18 cellular contexts compared by ENCODE assay signal in the genomic region with DNA sequence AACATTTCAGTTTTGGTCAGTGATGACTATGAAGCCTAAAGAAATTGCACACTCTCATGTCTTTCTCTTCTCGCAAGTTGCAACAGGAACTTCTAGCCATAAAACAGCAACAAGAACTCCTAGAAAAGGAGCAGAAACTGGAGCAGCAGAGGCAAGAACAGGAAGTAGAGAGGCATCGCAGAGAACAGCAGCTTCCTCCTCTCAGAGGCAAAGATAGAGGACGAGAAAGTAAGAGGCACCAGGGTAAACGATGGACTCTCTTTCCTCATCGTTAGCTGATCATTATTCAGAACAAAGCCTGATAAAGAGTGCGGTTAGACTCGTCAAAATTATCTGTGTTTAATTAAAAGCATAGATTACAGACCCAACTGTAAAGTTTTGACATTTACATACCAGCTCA.
A peak's percentile ranks its signal among the peaks of the same experiment; 100 is the strongest.
DNase-seq lines count a peak whose midpoint lies in the region; ATAC-seq, FAIRE-seq and TF ChIP-seq lines count a peak whose summit lies in the region.
"Had no signal": no experiment of that assay in that cellular context is flagged by ENCODE, and none has a peak within 500 bp of the region (broad histone marks: within the 10 kb centered on the region; RNA-seq: fewer than 3 reads in every experiment).

No MANE protein-coding gene starts in this region.

- intact Hi-C loops in dendritic cell treated with granulocyte-macrophage colony-stimulating factor and Interleukin-4, amounts not matched to agents 40 ng/mL and 50 ng/mL, for 4 days (cut with micrococcal nuclease): loop anchor here (2.0 to 5.0 kb wide), 3 partner anchors 77 to 462 kb away; no protein-coding TSS in a partner anchor
- intact Hi-C loops in body of pancreas (cut with DNase I): no loop called here

- peaks cover 19% of the 10 kb centered on the region for H3K4me1 Mint-ChIP-seq in dendritic cell treated with granulocyte-macrophage colony-stimulating factor and Interleukin-4, amounts not matched to agents 40 ng/mL and 50 ng/mL, for 4 days (ENCODE audit: low read depth)
- peaks cover 30% of the 10 kb centered on the region for H3K4me1 Mint-ChIP-seq in nephron progenitor cell

- no peak for FAIRE-seq in urothelium cell line (lab: Jason Lieb, UNC)

- H3K36me3 Mint-ChIP-seq in dendritic cell treated with granulocyte-macrophage colony-stimulating factor and Interleukin-4, amounts not matched to agents 40 ng/mL and 50 ng/mL, for 4 days (ENCODE audit: low read depth): peaks cover 13% of the 10 kb centered on the region
- no peaks in the 10 kb centered on the region for H3K36me3 Mint-ChIP-seq in nephron progenitor cell (ENCODE audit: low read depth)

- WGBS in body of pancreas, 2 donors: 30 to 49% methylated on average over 7 of the region's 7 CpGs

- TF ChIP-seq CTCF in nephron progenitor cell (IDR thresholded peaks at IDR 0.05) (no peak), body of pancreas (IDR thresholded peaks at IDR 0.05) (no peak)

- H3K4me3 ChIP-seq in body of pancreas: no peak overlapping the region
- H3K4me3 ChIP-seq: BLaER1, HAP-1, lower lobe of right lung had no signal

- H3K27me3 ChIP-seq in body of pancreas: no peaks in the 10 kb centered on the region
- H3K27me3 ChIP-seq: BLaER1, foreskin keratinocyte had no signal

- ATAC-seq in GM18502 (IDR thresholded peaks at IDR 0.05; ENCODE audit: poor library complexity, unreplicated experiment) (peak; percentile 18), HG02642 (IDR thresholded peaks at IDR 0.05; ENCODE audit: poor library complexity, unreplicated experiment) (no peak), HG02763 (IDR thresholded peaks at IDR 0.05; ENCODE audit: unreplicated experiment) (no peak), body of pancreas (no peak)
- ATAC-seq: activated T-cell treated with anti-CD3 and anti-CD28 coated beads, Interleukin-2, amount 50 U/mL, for 72 hours; lower lobe of right lung had no signal

- H3K9me3 Mint-ChIP-seq in dendritic cell treated with granulocyte-macrophage colony-stimulating factor and Interleukin-4, amounts not matched to agents 40 ng/mL and 50 ng/mL, for 4 days: no peaks in the 10 kb centered on the region
- no peaks in the 10 kb centered on the region for H3K9me3 Mint-ChIP-seq in nephron progenitor cell
- H3K9me3 Mint-ChIP-seq: activated T-cell treated with anti-CD3 and anti-CD28 coated beads, Interleukin-2, amount 50 U/mL, for 72 hours had no signal

- TF ChIP-seq POLR2A in body of pancreas (IDR thresholded peaks at IDR 0.05): no peak

- H3K4me3 Mint-ChIP-seq in dendritic cell treated with granulocyte-macrophage colony-stimulating factor and Interleukin-4, amounts not matched to agents 40 ng/mL and 50 ng/mL, for 4 days: no peak overlapping the region
- H3K4me3 Mint-ChIP-seq in nephron progenitor cell: no peak overlapping the region
- H3K4me3 Mint-ChIP-seq: activated T-cell treated with anti-CD3 and anti-CD28 coated beads, Interleukin-2, amount 50 U/mL, for 72 hours had no signal

- H3K9me3 ChIP-seq in body of pancreas: no peaks in the 10 kb centered on the region
- H3K9me3 ChIP-seq: BLaER1, HAP-1, lower lobe of right lung had no signal

- H3K27ac Mint-ChIP-seq in dendritic cell treated with granulocyte-macrophage colony-stimulating factor and Interleukin-4, amounts not matched to agents 40 ng/mL and 50 ng/mL, for 4 days: peak overlapping the region; percentile 17
- peak overlapping the region; percentile 92 for H3K27ac Mint-ChIP-seq in nephron progenitor cell
- H3K27ac Mint-ChIP-seq: activated T-cell treated with anti-CD3 and anti-CD28 coated beads, Interleukin-2, amount 50 U/mL, for 72 hours had no signal

- H3K4me1 ChIP-seq in body of pancreas: no peaks in the 10 kb centered on the region
- H3K4me1 ChIP-seq: foreskin keratinocyte, HAP-1, lower lobe of right lung had no signal

- H3K36me3 ChIP-seq in body of pancreas (replicated peaks in 1 of 2; ENCODE audit: insufficient read depth in 1 of 2, low read depth in 2 of 2): no peaks in the 10 kb centered on the region
- H3K36me3 ChIP-seq: lower lobe of right lung had no signal

- DNase-seq in NOMO-1 treated with dmso at 0.1 percent for 144 hours (lab: John Stamatoyannopoulos, UW; ENCODE audit: unreplicated experiment) (peak; percentile 66), nephron progenitor cell (no peak), urothelium cell line (ENCODE audit: low spot score) (no peak), body of pancreas (no peak)
- DNase-seq: activated CD4-positive, alpha-beta T cell treated with anti-CD3 and anti-CD28 coated beads, Interleukin-2, amount 50 U/mL, for 4 hours; activated T-cell treated with anti-CD3 and anti-CD28 coated beads, Interleukin-2, amount 50 U/mL, for 72 hours; effector CD8-positive, alpha-beta T cell; foreskin keratinocyte; lower lobe of right lung; NCI-H774; retina; substantia nigra had no signal

- H3K27ac ChIP-seq in body of pancreas: no peak overlapping the region
- H3K27ac ChIP-seq: BLaER1, foreskin keratinocyte, lower lobe of right lung had no signal

- no peaks in the 10 kb centered on the region for H3K27me3 Mint-ChIP-seq in dendritic cell treated with granulocyte-macrophage colony-stimulating factor and Interleukin-4, amounts not matched to agents 40 ng/mL and 50 ng/mL, for 4 days
- H3K27me3 Mint-ChIP-seq in nephron progenitor cell (ENCODE audit: low read depth, poor library complexity): no peaks in the 10 kb centered on the region
